In the genomic region with DNA sequence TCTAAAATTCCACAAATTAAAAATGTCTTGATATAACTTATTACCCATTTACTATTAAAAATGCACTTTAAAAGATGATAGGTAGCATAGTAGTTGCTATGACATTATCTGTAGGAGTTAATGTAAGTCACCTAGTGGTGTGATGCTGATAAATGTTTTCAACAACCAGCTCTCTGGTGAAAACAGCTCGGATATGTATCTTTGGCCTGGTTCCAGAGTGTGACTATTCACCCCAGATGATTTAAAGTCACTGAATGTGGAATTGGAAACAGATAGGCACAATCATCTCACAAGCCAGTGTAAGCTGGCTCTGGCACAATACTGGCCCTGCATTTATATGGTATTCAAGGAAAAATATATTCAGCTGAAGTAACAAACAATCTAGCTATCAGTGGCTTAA, we compare ENCODE assay signal across 12 cellular contexts. TPM values are rescaled to one million over a fixed set of nuclear protein-coding genes. Genes with fewer than 3 reads are reported as not detected.
DNase-seq lines count a peak whose midpoint lies in the region; FAIRE-seq lines count a peak whose summit lies in the region.
"Had no signal": no experiment of that assay in that cellular context is flagged by ENCODE, and none has a peak within 500 bp of the region (broad histone marks: within the 10 kb centered on the region; RNA-seq: fewer than 3 reads in every experiment).

No MANE protein-coding gene starts in this region.

- H3K4me1 Mint-ChIP-seq in activated naive CD8-positive, alpha-beta T cell treated with anti-CD3 and anti-CD28 coated beads for 36 hours = no peaks in the 10 kb centered on the region

- no peak overlapping the region for H3K27ac Mint-ChIP-seq in activated naive CD8-positive, alpha-beta T cell treated with anti-CD3 and anti-CD28 coated beads for 36 hours

- no peak for FAIRE-seq in RCC 7860 (lab: Jason Lieb, UNC)

- peaks cover 5% of the 10 kb centered on the region for H3K9me3 Mint-ChIP-seq in activated naive CD8-positive, alpha-beta T cell treated with anti-CD3 and anti-CD28 coated beads for 36 hours

- DNase-seq in HCEC 1CT (peak; percentile 59), RCC 7860 (ENCODE audit: low spot score) (peak; percentile 10), dermis blood vessel endothelial cell (peak; percentile 42), pulmonary artery endothelial cell (ENCODE audit: low read depth, low spot score) (peak; percentile 4), inferior parietal cortex (ENCODE audit: extremely low spot score) (no peak)
- no peak for DNase-seq in activated CD4-positive, alpha-beta T cell treated with anti-CD3 and anti-CD28 coated beads, Interleukin-2, amount 50 U/mL, for 1 hour
- DNase-seq in activated naive CD8-positive, alpha-beta T cell treated with anti-CD3 and anti-CD28 coated beads for 36 hours = no peak
- DNase-seq: islet precursor cell, NCI-H510A treated with DMSO at 0.1 percent for 48 hours, retina had no signal

- no peak overlapping the region for H3K4me3 Mint-ChIP-seq in activated naive CD8-positive, alpha-beta T cell treated with anti-CD3 and anti-CD28 coated beads for 36 hours

- H3K36me3 Mint-ChIP-seq in activated naive CD8-positive, alpha-beta T cell treated with anti-CD3 and anti-CD28 coated beads for 36 hours = peaks cover 8% of the 10 kb centered on the region

- H3K27me3 Mint-ChIP-seq in activated naive CD8-positive, alpha-beta T cell treated with anti-CD3 and anti-CD28 coated beads for 36 hours = no peaks in the 10 kb centered on the region

RNA-seq across cellular contexts. Expression of gene CCDC196, which starts 9.2 kb away (rescaled TPM):
- not detected in 2 replicates for total RNA-seq in dermis blood vessel endothelial cell
- not detected in 2 replicates for total RNA-seq in pulmonary artery endothelial cell
- total RNA-seq in activated naive CD8-positive, alpha-beta T cell treated with anti-CD3 and anti-CD28 coated beads for 36 hours = not detected
- total RNA-seq: ascending aorta, subcutaneous adipose tissue had no signal

RNA-seq across cellular contexts. Expression of gene GPHN, which starts 31.0 kb away (rescaled TPM):
- 8.8 and 21.6 TPM in 2 replicates for total RNA-seq in dermis blood vessel endothelial cell
- total RNA-seq in pulmonary artery endothelial cell = 12.1 and 16.4 TPM in 2 replicates
- total RNA-seq in activated naive CD8-positive, alpha-beta T cell treated with anti-CD3 and anti-CD28 coated beads for 36 hours = 10 to 100 TPM; 30.7 to 35.8 TPM

Comparison
In these comparisons a context has a peak if more than half of its experiments do, and no peak if none do; other contexts are left out.
1. DNase-seq: peak in HCEC 1CT (single experiment), RCC 7860 (single experiment), dermis blood vessel endothelial cell (single experiment) and pulmonary artery endothelial cell (single experiment); none in inferior parietal cortex (single experiment), activated CD4-positive, alpha-beta T cell treated with anti-CD3 and anti-CD28 coated beads, Interleukin-2, amount 50 U/mL, for 1 hour (single experiment) and activated naive CD8-positive, alpha-beta T cell treated with anti-CD3 and anti-CD28 coated beads for 36 hours (single experiment).